20 cellular contexts compared by ENCODE assay signal in genomic region chr18:23573020-23573419, GRCh38. TPM values are rescaled to one million over a fixed set of nuclear protein-coding genes. Genes with fewer than 3 reads are reported as not detected.
DNase-seq lines count a peak whose midpoint lies in the region; ATAC-seq and TF ChIP-seq lines count a peak whose summit lies in the region.
"Had no signal": no experiment of that assay in that cellular context is flagged by ENCODE, and none has a peak within 500 bp of the region (broad histone marks: within the 10 kb centered on the region; RNA-seq: fewer than 3 reads in every experiment).

No MANE protein-coding gene starts in this region.

- BruUV-seq in Calu3 (replicated peaks; lab: Mats Ljungman, UMichigan) = no TSS peak

- 83% methylated on average over 4 of the region's 4 CpGs for WGBS in hepatocyte (ENCODE audit: low lambda C conversion rate, missing lambda C conversion rate)

- H3K4me3 ChIP-seq in hepatocyte = no peak overlapping the region
- no peak overlapping the region for H3K4me3 ChIP-seq in gastrocnemius medialis
- H3K4me3 ChIP-seq: psoas muscle, transverse colon had no signal

- H3K27me3 ChIP-seq in hepatocyte (no peaks in the 10 kb centered on the region), gastrocnemius medialis (no peaks in the 10 kb centered on the region)
- H3K27me3 ChIP-seq: transverse colon had no signal

- POLR2A ChIA-PET in activated CD4-positive, alpha-beta T cell treated with anti-CD3 and anti-CD28 coated beads, Interleukin-2, amount 10 ng/mL, durations not matched to agents 7 days and 5 days (lab: Charles Lee) = no interaction called here

- TF ChIP-seq POLR2A in gastrocnemius medialis (IDR thresholded peaks at IDR 0.05) = no peak

- H3K4me3 Mint-ChIP-seq in activated CD4-positive, alpha-beta T cell treated with anti-CD3 and anti-CD28 coated beads, Interleukin-2, amount 10 ng/mL, durations not matched to agents 7 days and 5 days = no peak overlapping the region
- H3K4me3 Mint-ChIP-seq in Calu3 (ENCODE audit: low read depth, unreplicated experiment) = no peak overlapping the region
- H3K4me3 Mint-ChIP-seq: naive B cell had no signal

- peaks cover 3% of the 10 kb centered on the region for H3K9me3 Mint-ChIP-seq in activated CD4-positive, alpha-beta T cell treated with anti-CD3 and anti-CD28 coated beads, Interleukin-2, amount 10 ng/mL, durations not matched to agents 7 days and 5 days
- H3K9me3 Mint-ChIP-seq in Calu3 (ENCODE audit: low read depth, unreplicated experiment) = no peaks in the 10 kb centered on the region
- H3K9me3 Mint-ChIP-seq: naive B cell had no signal

- H3K4me1 ChIP-seq in hepatocyte (ENCODE audit: insufficient read depth) = peaks cover 49% of the 10 kb centered on the region
- peaks cover 24 to 35% of the 10 kb centered on the region in 2 donors for H3K4me1 ChIP-seq in gastrocnemius medialis

- H3K36me3 ChIP-seq in hepatocyte (replicated peaks; ENCODE audit: insufficient read depth, low read depth) (no peaks in the 10 kb centered on the region), gastrocnemius medialis (peaks cover 0 to 23% of the 10 kb centered on the region in 2 donors)

- peaks cover 3% of the 10 kb centered on the region for H4K20me1 ChIP-seq in hepatocyte (ENCODE audit: insufficient read depth, poor library complexity, severe bottlenecking)

- H3K4me1 Mint-ChIP-seq in activated CD4-positive, alpha-beta T cell treated with anti-CD3 and anti-CD28 coated beads, Interleukin-2, amount 10 ng/mL, durations not matched to agents 7 days and 5 days = peaks cover 43% of the 10 kb centered on the region
- H3K4me1 Mint-ChIP-seq in Calu3 (ENCODE audit: low read depth, unreplicated experiment) = peaks cover 21% of the 10 kb centered on the region

- no peaks in the 10 kb centered on the region for H3K9me2 ChIP-seq in hepatocyte (replicated peaks; ENCODE audit: insufficient read depth)

- peaks cover 52% of the 10 kb centered on the region for H3K79me2 ChIP-seq in hepatocyte

- H2AFZ ChIP-seq in hepatocyte = no peak overlapping the region

- in situ Hi-C loops in gastrocnemius medialis (cut with MboI; ENCODE audit: low sequenced_read_pairs in 4 of 4) = no loop called here

- DNase-seq in activated CD4-positive, alpha-beta T cell treated with anti-CD3 and anti-CD28 coated beads, Interleukin-2, amount 10 ng/mL, durations not matched to agents 7 days and 5 days = no peak
- no peak for DNase-seq in activated CD4-positive, alpha-beta T cell treated with anti-CD3 and anti-CD28 coated beads, Interleukin-2, amount 50 U/mL, for 1 hour
- DNase-seq in Calu3 (no peak), hepatocyte (ENCODE audit: low spot score) (no peak), gastrocnemius medialis (no peak), CD1c-positive myeloid dendritic cell (ENCODE audit: extremely low spot score) (no peak), occipital lobe (lab: John Stamatoyannopoulos, UW) (no peak)
- DNase-seq: activated CD4-positive, alpha-beta T cell treated with anti-CD3 and anti-CD28 coated beads, Interleukin-2, amount 50 U/mL, for 48 hours; activated gamma-delta T cell; DMS79 treated with DMSO at 0.1 percent for 48 hours; foreskin fibroblast; KBM-7; naive B cell; NCI-H1092; NCI-H524 treated with DMSO at 0.1 percent for 48 hours; OCI-M1; psoas muscle; transverse colon had no signal

- peak overlapping the region; percentile 84 for H3K27ac Mint-ChIP-seq in activated CD4-positive, alpha-beta T cell treated with anti-CD3 and anti-CD28 coated beads, Interleukin-2, amount 10 ng/mL, durations not matched to agents 7 days and 5 days
- H3K27ac Mint-ChIP-seq in Calu3 (ENCODE audit: unreplicated experiment) = peak overlapping the region; percentile 37

- H3K27ac ChIP-seq in hepatocyte = peak overlapping the region; percentile 64
- peak overlapping the region in 3 of 4 donors; percentile 15 to 59 (median 18) for H3K27ac ChIP-seq in gastrocnemius medialis
- H3K27ac ChIP-seq: C4-2B had no signal

- CTCF ChIA-PET in activated CD4-positive, alpha-beta T cell treated with anti-CD3 and anti-CD28 coated beads, Interleukin-2, amount 10 ng/mL, durations not matched to agents 7 days and 5 days (lab: Charles Lee) = interaction anchor here (1.0 kb wide), 1 partner anchor 9 kb away, joined by 3 read pairs; no protein-coding TSS in a partner anchor
- CTCF ChIA-PET in Calu3 (lab: Charles Lee) = no interaction called here

- H3K9me3 ChIP-seq in hepatocyte (ENCODE audit: low read depth) (no peaks in the 10 kb centered on the region), gastrocnemius medialis (no peaks in the 10 kb centered on the region)
- H3K9me3 ChIP-seq: psoas muscle, transverse colon had no signal

- peak overlapping the region; percentile 6 for H3K4me2 ChIP-seq in hepatocyte

- H3K27me3 Mint-ChIP-seq in activated CD4-positive, alpha-beta T cell treated with anti-CD3 and anti-CD28 coated beads, Interleukin-2, amount 10 ng/mL, durations not matched to agents 7 days and 5 days = no peaks in the 10 kb centered on the region
- no peaks in the 10 kb centered on the region for H3K27me3 Mint-ChIP-seq in Calu3 (ENCODE audit: unreplicated experiment)
- H3K27me3 Mint-ChIP-seq: naive B cell had no signal

- TF ChIP-seq CTCF in Calu3 (IDR thresholded peaks at IDR 0.05; ENCODE audit: unreplicated experiment) (no peak), hepatocyte (IDR thresholded peaks at IDR 0.05; ENCODE audit: poor library complexity) (no peak), gastrocnemius medialis (IDR thresholded peaks at IDR 0.05 in 4 of 5, conservative IDR thresholded peaks at IDR 0.05 in 1 of 5) (no peak)

- intact Hi-C loops in Calu3 (cut with micrococcal nuclease; ENCODE audit: unreplicated experiment) (no loop called here), gastrocnemius medialis (cut with DNase I; ENCODE audit: low total_unique reads) (no loop called here)

- ATAC-seq in gastrocnemius medialis (peak in 1 of 2 donors; percentile 42), HG03025 (IDR thresholded peaks at IDR 0.05; ENCODE audit: low FRiP score, unreplicated experiment) (no peak)

- peaks cover 56% of the 10 kb centered on the region for H3K36me3 Mint-ChIP-seq in activated CD4-positive, alpha-beta T cell treated with anti-CD3 and anti-CD28 coated beads, Interleukin-2, amount 10 ng/mL, durations not matched to agents 7 days and 5 days (ENCODE audit: low read depth)
- H3K36me3 Mint-ChIP-seq in Calu3 (ENCODE audit: insufficient read depth, unreplicated experiment) = peaks cover 50% of the 10 kb centered on the region

RNA-seq across cellular contexts. Expression of gene NPC1, which starts 13.3 kb away (rescaled TPM):
- total RNA-seq in activated CD4-positive, alpha-beta T cell treated with anti-CD3 and anti-CD28 coated beads, Interleukin-2, amount 10 ng/mL, durations not matched to agents 7 days and 5 days = 10 to 100 TPM; 33.8 to 37.3 TPM
- total RNA-seq in Calu3 (2022) = 82.6 and 84.7 TPM in 2 replicates
- 57.5 and 77.2 TPM in 2 replicates for total RNA-seq in hepatocyte
- 52.5 and 54.0 TPM in 2 replicates for polyA plus RNA-seq in hepatocyte
- total RNA-seq in gastrocnemius medialis = 10 to 100 TPM; 35.7 to 99.4 (median 46.2) TPM
- total RNA-seq in occipital lobe = 25.3 TPM
